ENCODE assay signal across 8 cellular contexts in genomic region chr12:6492838-6493579, GRCh38. TPM values are rescaled to one million over a fixed set of nuclear protein-coding genes. Genes with fewer than 3 reads are reported as not detected.
DNase-seq lines count a peak whose midpoint lies in the region; ATAC-seq and TF ChIP-seq lines count a peak whose summit lies in the region.

TSS of gene MRPL51 (minus strand) at chr12:6493262. CDS start at chr12:6493136, 126 bp downstream.

- H3K4me1 Mint-ChIP-seq in activated naive CD8-positive, alpha-beta T cell treated with anti-CD3 and anti-CD28 coated beads, Interleukin-2, amount 10 ng/mL, durations not matched to agents 7 days and 5 days, result peaks cover 25% of the 10 kb centered on the region
- H3K4me1 Mint-ChIP-seq in osteocyte (ENCODE audit: unreplicated experiment), result peaks cover 24% of the 10 kb centered on the region

- TF ChIP-seq POLR2A in GM10847 (IDR thresholded peaks at IDR 0.05; ENCODE audit: extremely low read depth, insufficient read length), result peak; percentile 86

- POLR2A ChIA-PET in activated naive CD8-positive, alpha-beta T cell treated with anti-CD3 and anti-CD28 coated beads, Interleukin-2, amount 10 ng/mL, durations not matched to agents 7 days and 5 days (lab: Charles Lee), result interaction anchor here (0.6 to 5.6 kb wide), 23 partner anchors 9 to 453 kb away, joined by 3 to 108 read pairs (median 4); partner anchors contain the start of genes COPS7A, GAPDH, MLF2 and SPSB2

- H3F3A ChIP-seq in SU-DHL-6 (ENCODE audit: insufficient read depth), result peaks cover 16% of the 10 kb centered on the region

- H3K4me2 ChIP-seq in SU-DHL-6 (ENCODE audit: low read depth, low read length, poor library complexity, severe bottlenecking), result peak within 1 kb of the TSS; percentile 96

- no peaks in the 10 kb centered on the region for H3K9me2 ChIP-seq in SU-DHL-6 (replicated peaks; ENCODE audit: insufficient read depth, low read length)

- H3K9me3 Mint-ChIP-seq in activated naive CD8-positive, alpha-beta T cell treated with anti-CD3 and anti-CD28 coated beads, Interleukin-2, amount 10 ng/mL, durations not matched to agents 7 days and 5 days, result no peaks in the 10 kb centered on the region
- no peaks in the 10 kb centered on the region for H3K9me3 Mint-ChIP-seq in osteocyte (ENCODE audit: unreplicated experiment)

- H3K79me2 ChIP-seq in SU-DHL-6 (ENCODE audit: insufficient read depth, low read length), result peaks cover 47% of the 10 kb centered on the region

- peaks cover 24% of the 10 kb centered on the region for H3K36me3 Mint-ChIP-seq in activated naive CD8-positive, alpha-beta T cell treated with anti-CD3 and anti-CD28 coated beads, Interleukin-2, amount 10 ng/mL, durations not matched to agents 7 days and 5 days
- H3K36me3 Mint-ChIP-seq in osteocyte (ENCODE audit: unreplicated experiment), result peaks cover 3% of the 10 kb centered on the region

- ATAC-seq in HG02678 (IDR thresholded peaks at IDR 0.05; ENCODE audit: unreplicated experiment) (peak; percentile 76), thoracic aorta (ENCODE audit: insufficient number of reproducible peaks, low FRiP score, low read depth) (peak; percentile 96)
- peak; percentile 66 for ATAC-seq in activated naive CD8-positive, alpha-beta T cell treated with anti-CD3 and anti-CD28 coated beads, Interleukin-2, amount 10 ng/mL, durations not matched to agents 7 days and 5 days (ENCODE audit: low read depth)

- peak within 1 kb of the TSS; percentile 80 for H3K4me3 ChIP-seq in SU-DHL-6 (ENCODE audit: insufficient read depth, low read length, poor library complexity, severe bottlenecking)
- peak within 1 kb of the TSS; percentile 82 for H3K4me3 ChIP-seq in thoracic aorta

- peak; percentile 95 to 97 (median 96) for DNase-seq in NCI-H1417 (lab: John Stamatoyannopoulos, UW)
- peak; percentile 99 for DNase-seq in activated naive CD8-positive, alpha-beta T cell treated with anti-CD3 and anti-CD28 coated beads, Interleukin-2, amount 10 ng/mL, durations not matched to agents 7 days and 5 days
- peak; percentile 75 to 100 (median 98) for DNase-seq in head of caudate nucleus
- DNase-seq in osteocyte (ENCODE audit: extremely low spot score, unreplicated experiment), result peak; percentile 99
- DNase-seq in thoracic aorta (ENCODE audit: low spot score), result peak; percentile 92

- no peaks in the 10 kb centered on the region for H3K27me3 Mint-ChIP-seq in activated naive CD8-positive, alpha-beta T cell treated with anti-CD3 and anti-CD28 coated beads, Interleukin-2, amount 10 ng/mL, durations not matched to agents 7 days and 5 days
- no peaks in the 10 kb centered on the region for H3K27me3 Mint-ChIP-seq in osteocyte (ENCODE audit: unreplicated experiment)

- no peaks in the 10 kb centered on the region for H4K20me1 ChIP-seq in SU-DHL-6 (ENCODE audit: low read depth, low read length)

- TF ChIP-seq CTCF in SU-DHL-6 (IDR thresholded peaks at IDR 0.05; ENCODE audit: insufficient read depth, low read length, poor library complexity, severe bottlenecking), result no peak
- no peak for TF ChIP-seq CTCF in osteocyte (IDR thresholded peaks at IDR 0.05)
- TF ChIP-seq CTCF in thoracic aorta (IDR thresholded peaks at IDR 0.05), result no peak

- peak within 1 kb of the TSS; percentile 97 for H3K27ac Mint-ChIP-seq in activated naive CD8-positive, alpha-beta T cell treated with anti-CD3 and anti-CD28 coated beads, Interleukin-2, amount 10 ng/mL, durations not matched to agents 7 days and 5 days
- peak within 1 kb of the TSS; percentile 95 for H3K27ac Mint-ChIP-seq in osteocyte (ENCODE audit: unreplicated experiment)

- H3K27me3 ChIP-seq in SU-DHL-6 (ENCODE audit: low read length), result no peaks in the 10 kb centered on the region
- no peaks in the 10 kb centered on the region for H3K27me3 ChIP-seq in thoracic aorta (replicated peaks; ENCODE audit: insufficient read depth)

- peak within 1 kb of the TSS; percentile 91 for H3K9ac ChIP-seq in SU-DHL-6 (ENCODE audit: low read length)

- H3K36me3 ChIP-seq in SU-DHL-6 (ENCODE audit: low read length), result peaks cover 11% of the 10 kb centered on the region
- H3K36me3 ChIP-seq in thoracic aorta, result no peaks in the 10 kb centered on the region

- H3K27ac ChIP-seq in SU-DHL-6 (ENCODE audit: low read depth, low read length), result peak within 1 kb of the TSS; percentile 93
- peak within 1 kb of the TSS; percentile 94 to 97 for H3K27ac ChIP-seq in thoracic aorta

- H3K4me1 ChIP-seq in thoracic aorta (ENCODE audit: control insufficient read depth in 1 of 2, low read depth in 2 of 2), result peaks cover 13 to 26% of the 10 kb centered on the region in 2 donors

- peak within 1 kb of the TSS; percentile 49 for H2AFZ ChIP-seq in SU-DHL-6 (ENCODE audit: low read depth, low read length, severe bottlenecking)

- intact Hi-C loops in head of caudate nucleus (cut with DNase I), result loop anchor here (2.0 kb wide), 1 partner anchor 40 kb away; no protein-coding TSS in a partner anchor

- peak within 1 kb of the TSS; percentile 97 for H3K4me3 Mint-ChIP-seq in activated naive CD8-positive, alpha-beta T cell treated with anti-CD3 and anti-CD28 coated beads, Interleukin-2, amount 10 ng/mL, durations not matched to agents 7 days and 5 days
- H3K4me3 Mint-ChIP-seq in osteocyte (ENCODE audit: unreplicated experiment), result peak within 1 kb of the TSS; percentile 95

- H3K9me3 ChIP-seq in SU-DHL-6 (ENCODE audit: insufficient read depth, low read length) (no peaks in the 10 kb centered on the region), thoracic aorta (no peaks in the 10 kb centered on the region)

RNA-seq across cellular contexts. Expression of gene MRPL51, which starts in this region (rescaled TPM):
- total RNA-seq in activated naive CD8-positive, alpha-beta T cell treated with anti-CD3 and anti-CD28 coated beads, Interleukin-2, amount 10 ng/mL, durations not matched to agents 7 days and 5 days, result 100 to 1,000 TPM; 169 to 170 TPM
- total RNA-seq in osteocyte (172 TPM in 2 replicates), thoracic aorta (10 to 100 TPM; 40.6 to 51.7 TPM)

Comparison
In these comparisons a context has a peak if more than half of its experiments do, and no peak if none do; other contexts are left out.
1. Peak in every context shown above with its lines: DNase-seq, ATAC-seq, H3K4me3 ChIP-seq and H3K27ac ChIP-seq.